In genomic region chr1:86705633-86705985, GRCh38 we compare ENCODE assay signal across 8 cellular contexts. TPM values are rescaled to one million over a fixed set of nuclear protein-coding genes. Genes with fewer than 3 reads are reported as not detected.
DNase-seq lines count a peak whose midpoint lies in the region; ATAC-seq and TF ChIP-seq lines count a peak whose summit lies in the region.

No MANE protein-coding gene starts in this region.

- H3K4me3 ChIP-seq in Karpas-422 (ENCODE audit: low read length) = peak overlapping the region; percentile 93
- H3K4me3 ChIP-seq in choroid plexus epithelial cell (ENCODE audit: low read depth, low read length) = peak overlapping the region; percentile 94

- H3K9me2 ChIP-seq in Karpas-422 (replicated peaks; ENCODE audit: insufficient read depth, low read length) = no peaks in the 10 kb centered on the region

- H3K79me2 ChIP-seq in Karpas-422 (ENCODE audit: low read length) = peaks cover 59% of the 10 kb centered on the region

- H3K4me1 Mint-ChIP-seq in naive B cell = peaks cover 37 to 50% (median 46%) of the 10 kb centered on the region in 3 donors

- H3K9ac ChIP-seq in Karpas-422 (ENCODE audit: low read length) = peak overlapping the region; percentile 92

- no peaks in the 10 kb centered on the region for H3K36me3 ChIP-seq in Karpas-422 (ENCODE audit: insufficient read depth, low read length)

- peaks cover 0 to 1% (median 0%) of the 10 kb centered on the region in 7 donors for H3K9me3 Mint-ChIP-seq in naive B cell

- no peak overlapping the region for H2AFZ ChIP-seq in Karpas-422 (ENCODE audit: low read length)

- peak overlapping the region; percentile 87; the same call in 1 of the 2 replicates for H3K27ac ChIP-seq in Karpas-422 (ENCODE audit: low read length)

- H3K4me1 ChIP-seq in Karpas-422 (ENCODE audit: low read length) = peaks cover 47% of the 10 kb centered on the region

- H3K27ac Mint-ChIP-seq in naive B cell = peak overlapping the region; percentile 93 to 99 (median 96)

- no peaks in the 10 kb centered on the region for H3K27me3 Mint-ChIP-seq in naive B cell

- DNase-seq in AG08395 (ENCODE audit: low spot score) (peak; percentile 25), Karpas-422 (no peak), choroid plexus epithelial cell (ENCODE audit: low read depth) (peak; percentile 22), naive B cell (no peak), NCI-H345 treated with DMSO at 0.1 percent for 48 hours (lab: John Stamatoyannopoulos, UW; ENCODE audit: unreplicated experiment) (no peak)

- peaks cover 0 to 9% of the 10 kb centered on the region in 2 donors for H3K36me3 Mint-ChIP-seq in naive B cell

- H4K20me1 ChIP-seq in Karpas-422 (ENCODE audit: insufficient read depth, low read depth, low read length) = no peaks in the 10 kb centered on the region; the same call in 1 of the 2 replicates

- peak overlapping the region; percentile 91 for H3K4me2 ChIP-seq in Karpas-422 (ENCODE audit: low read depth, low read length, poor library complexity, severe bottlenecking)

- no peak for TF ChIP-seq CTCF in choroid plexus epithelial cell (conservative IDR thresholded peaks at IDR 0.05; ENCODE audit: low read depth, low read length)

- no peaks in the 10 kb centered on the region for H3K27me3 ChIP-seq in Karpas-422 (ENCODE audit: low read length)

- ATAC-seq in naive B cell (ENCODE audit: low read depth in 2 of 2) (no peak), HG03378 (IDR thresholded peaks at IDR 0.05; ENCODE audit: unreplicated experiment) (no peak), GM18909 (IDR thresholded peaks at IDR 0.05; ENCODE audit: poor library complexity, unreplicated experiment) (no peak), HG03097 (IDR thresholded peaks at IDR 0.05; ENCODE audit: low FRiP score, unreplicated experiment) (no peak)

- peak overlapping the region; percentile 96 to 99 (median 98) for H3K4me3 Mint-ChIP-seq in naive B cell

- no peaks in the 10 kb centered on the region for H3K9me3 ChIP-seq in Karpas-422 (ENCODE audit: low read length)

RNA-seq across cellular contexts. Expression of gene SH3GLB1, which starts 1.2 kb away (rescaled TPM):
- total RNA-seq in Karpas-422 (2014; rRNA removed; shearing (Covaris generic); ENCODE audit: low replicate concordance) = 33.4 and 56.6 TPM in 2 replicates
- 10 to 100 TPM; 34.7 to 52.8 (median 45.6) TPM for polyA plus RNA-seq in naive B cell (ENCODE audit: low read depth in 6 of 6)

Comparison
In these comparisons a context has a peak if more than half of its experiments do, and no peak if none do; other contexts are left out.
1. DNase-seq: peak in AG08395 (single experiment) and choroid plexus epithelial cell (single experiment); none in Karpas-422 (single experiment), naive B cell (single experiment) and NCI-H345 treated with DMSO at 0.1 percent for 48 hours (single experiment).